ENCODE assay signal across 8 cellular contexts in the genomic region with DNA sequence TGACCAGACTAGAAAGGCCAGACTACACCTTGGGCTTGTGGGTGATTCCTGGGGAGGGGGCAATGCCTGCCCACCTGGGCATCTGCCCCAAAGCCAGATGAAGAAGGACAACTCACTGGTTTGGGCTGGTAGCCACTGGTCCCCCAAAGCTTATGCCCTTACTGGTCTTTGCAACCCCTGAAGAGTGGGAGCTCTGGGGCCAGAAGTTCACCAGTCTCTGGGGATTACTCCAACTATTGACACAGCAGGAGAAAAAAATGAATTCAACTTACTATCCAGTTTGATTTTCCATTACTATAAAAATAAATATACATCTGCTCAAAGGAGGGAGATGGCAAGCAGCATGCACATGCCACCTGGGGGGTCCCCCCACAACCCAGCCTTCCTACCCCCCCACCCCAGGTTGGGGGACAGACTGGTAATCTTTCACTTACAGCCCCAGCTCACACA. TPM values are rescaled to one million over a fixed set of nuclear protein-coding genes. Genes with fewer than 3 reads are reported as not detected.
A peak's percentile ranks its signal among the peaks of the same experiment; 100 is the strongest.
DNase-seq lines count a peak whose midpoint lies in the region; ATAC-seq and TF ChIP-seq lines count a peak whose summit lies in the region.

No MANE protein-coding gene starts in this region.

- no peaks in the 10 kb centered on the region for H3K27me3 ChIP-seq in CD8-positive, alpha-beta T cell (ENCODE audit: insufficient read depth, low read length)
- H3K27me3 ChIP-seq in RWPE2 (ENCODE audit: insufficient read depth, poor library complexity, severe bottlenecking) (no peaks in the 10 kb centered on the region), esophagus muscularis mucosa (no peaks in the 10 kb centered on the region), parathyroid adenoma (ENCODE audit: control insufficient read depth, insufficient read depth, low read length) (no peaks in the 10 kb centered on the region)

- no peaks in the 10 kb centered on the region for H3K9me3 Mint-ChIP-seq in CD8-positive, alpha-beta T cell

- H3K4me1 Mint-ChIP-seq in CD8-positive, alpha-beta T cell (ENCODE audit: low read depth): peaks cover 42% of the 10 kb centered on the region

- H3K36me3 Mint-ChIP-seq in CD8-positive, alpha-beta T cell: peaks cover 2% of the 10 kb centered on the region

- no peak for TF ChIP-seq CTCF in CD8-positive, alpha-beta T cell (IDR thresholded peaks at IDR 0.05)
- no peak for TF ChIP-seq CTCF in RWPE2 (IDR thresholded peaks at IDR 0.05; ENCODE audit: poor library complexity, severe bottlenecking)
- TF ChIP-seq CTCF in esophagus muscularis mucosa (IDR thresholded peaks at IDR 0.05): no peak
- no peak for TF ChIP-seq CTCF in parathyroid adenoma (IDR thresholded peaks at IDR 0.05)
- TF ChIP-seq CTCF in GM10248 (IDR thresholded peaks at IDR 0.05; ENCODE audit: control extremely low read depth, extremely low read depth, low read depth, missing control alignments): no peak

- H3K9ac ChIP-seq in parathyroid adenoma: no peak overlapping the region

- peaks cover 75% of the 10 kb centered on the region for H3K4me1 ChIP-seq in CD8-positive, alpha-beta T cell (ENCODE audit: insufficient read depth, low read length)
- peaks cover 32% of the 10 kb centered on the region for H3K4me1 ChIP-seq in RWPE2 (ENCODE audit: insufficient read depth, poor library complexity, severe bottlenecking)
- H3K4me1 ChIP-seq in esophagus muscularis mucosa: peaks cover 60 to 85% (median 78%) of the 10 kb centered on the region in 4 donors
- no peaks in the 10 kb centered on the region for H3K4me1 ChIP-seq in parathyroid adenoma

- peaks cover 19% of the 10 kb centered on the region for H3K79me2 ChIP-seq in parathyroid adenoma

- CTCF ChIA-PET in CD8-positive, alpha-beta T cell (lab: Charles Lee): interaction anchor here (0.9 to 14.7 kb wide), 9 partner anchors 10 to 301 kb away, joined by 3 to 405 read pairs (median 4); a partner anchor contains a TSS
- CTCF ChIA-PET in GM10248 (lab: Yijun Ruan, JAX): interaction anchor here (1.0 to 9.4 kb wide), 18 partner anchors 8 to 305 kb away, joined by 3 to 82 read pairs (median 4); no protein-coding TSS in a partner anchor

- no peaks in the 10 kb centered on the region for H3K9me3 ChIP-seq in CD8-positive, alpha-beta T cell (ENCODE audit: low read length)
- no peaks in the 10 kb centered on the region for H3K9me3 ChIP-seq in RWPE2 (ENCODE audit: severe bottlenecking)
- no peaks in the 10 kb centered on the region for H3K9me3 ChIP-seq in esophagus muscularis mucosa
- no peaks in the 10 kb centered on the region for H3K9me3 ChIP-seq in parathyroid adenoma (ENCODE audit: control insufficient read depth, low read length)

- peak overlapping the region; percentile 82 for H3K4me2 ChIP-seq in parathyroid adenoma (ENCODE audit: low read length)

- H2AFZ ChIP-seq in parathyroid adenoma: no peak overlapping the region

- POLR2A ChIA-PET in CD8-positive, alpha-beta T cell (lab: Charles Lee): interaction anchor here (1.1 to 1.3 kb wide), 2 partner anchors 17 to 33 kb away, joined by 4 read pairs; no protein-coding TSS in a partner anchor
- POLR2A ChIA-PET in GM10248 (lab: Yijun Ruan, JAX): no interaction called here

- no peak overlapping the region for H3K27ac ChIP-seq in CD8-positive, alpha-beta T cell (ENCODE audit: low read depth, low read length)
- H3K27ac ChIP-seq in RWPE2 (ENCODE audit: poor library complexity, severe bottlenecking): peak overlapping the region; percentile 77
- peak overlapping the region; percentile 96 to 99 (median 97) for H3K27ac ChIP-seq in esophagus muscularis mucosa (replicated peaks in 1 of 4)
- H3K27ac ChIP-seq in parathyroid adenoma: peak overlapping the region; percentile 77

- H3K4me3 ChIP-seq in CD8-positive, alpha-beta T cell (ENCODE audit: low read depth, low read length): no peak overlapping the region
- peak overlapping the region; percentile 85 for H3K4me3 ChIP-seq in RWPE2 (ENCODE audit: severe bottlenecking)
- H3K4me3 ChIP-seq in esophagus muscularis mucosa: peak overlapping the region; percentile 80 to 100 (median 97)
- H3K4me3 ChIP-seq in parathyroid adenoma (ENCODE audit: low read depth, low read length): peak overlapping the region; percentile 52

- peak overlapping the region; percentile 69 for H3K27ac Mint-ChIP-seq in CD8-positive, alpha-beta T cell

- no peak for TF ChIP-seq EP300 in esophagus muscularis mucosa (IDR thresholded peaks at IDR 0.05)

- no peaks in the 10 kb centered on the region for H3K27me3 Mint-ChIP-seq in CD8-positive, alpha-beta T cell (ENCODE audit: low read depth)

- DNase-seq in CD8-positive, alpha-beta T cell: no peak
- DNase-seq in RWPE2 (ENCODE audit: low spot score) (no peak), esophagus muscularis mucosa (ENCODE audit: extremely low spot score) (no peak), superior temporal gyrus (ENCODE audit: extremely low spot score) (no peak), GM10248 (ENCODE audit: extremely low spot score) (no peak), KBM-7 (no peak), head of caudate nucleus (no peak)

- no peak for ATAC-seq in CD8-positive, alpha-beta T cell
- no peak for ATAC-seq in RWPE2 (ENCODE audit: low read depth)

- H3K36me3 ChIP-seq in CD8-positive, alpha-beta T cell (ENCODE audit: insufficient read depth, low read length): no peaks in the 10 kb centered on the region
- H3K36me3 ChIP-seq in RWPE2 (ENCODE audit: low read depth) (no peaks in the 10 kb centered on the region), esophagus muscularis mucosa (no peaks in the 10 kb centered on the region), parathyroid adenoma (ENCODE audit: control insufficient read depth, insufficient read depth, low read length) (no peaks in the 10 kb centered on the region)

- peak overlapping the region; percentile 64 for H3K4me3 Mint-ChIP-seq in CD8-positive, alpha-beta T cell

- TF ChIP-seq POLR2A in esophagus muscularis mucosa (IDR thresholded peaks at IDR 0.05; ENCODE audit: low read depth): no peak

- in situ Hi-C loops in KBM-7 (cut with MboI; ENCODE audit: low pct_unique_long_range_greater_than_20kb, low sequenced_read_pairs): no loop called here

- intact Hi-C loops in CD8-positive, alpha-beta T cell (cut with DNase I, micrococcal nuclease): loop anchor here (5.0 to 10.0 kb wide), 2 partner anchors 126 to 367 kb away; a partner anchor contains a TSS
- intact Hi-C loops in esophagus muscularis mucosa (cut with DNase I) (loop anchor here (5.0 kb wide), 1 partner anchor 184 kb away; no protein-coding TSS in a partner anchor), head of caudate nucleus (cut with DNase I) (loop anchor here (5.0 to 10.0 kb wide), 2 partner anchors 109 to 277 kb away; a partner anchor contains a TSS)

RNA-seq across cellular contexts. Expression of a gene that starts 2.6 kb away (rescaled TPM):
- total RNA-seq in CD8-positive, alpha-beta T cell: 10 to 100 TPM; 19.5 to 21.1 TPM
- 10 to 100 TPM; 14.7 to 54.3 (median 35.4) TPM for total RNA-seq in esophagus muscularis mucosa

RNA-seq across cellular contexts. Expression of a gene that starts 33.6 kb away (rescaled TPM):
- 1 to 10 TPM; 1.4 to 2.5 TPM for total RNA-seq in CD8-positive, alpha-beta T cell
- 10 to 100 TPM; 12.0 to 32.1 (median 12.6) TPM for total RNA-seq in esophagus muscularis mucosa
